In genomic region chrX:12701625-12702024, GRCh38 we compare ENCODE assay signal across 9 cellular contexts.
DNase-seq lines count a peak whose midpoint lies in the region; ATAC-seq and TF ChIP-seq lines count a peak whose summit lies in the region.
"Had no signal": no experiment of that assay in that cellular context is flagged by ENCODE, and none has a peak within 500 bp of the region (broad histone marks: within the 10 kb centered on the region; RNA-seq: fewer than 3 reads in every experiment).

No MANE protein-coding gene starts in this region.

- no peak overlapping the region for H2AFZ ChIP-seq in mesenchymal stem cell (ENCODE audit: low read depth, low read length)

- H3K14ac ChIP-seq in mesenchymal stem cell (ENCODE audit: low read length in 2 of 2) = no peak overlapping the region

- H3K27me3 ChIP-seq in mesenchymal stem cell (ENCODE audit: control insufficient read depth in 1 of 2, insufficient read depth in 1 of 2, low read length in 2 of 2) = no peaks in the 10 kb centered on the region
- H3K27me3 ChIP-seq: neutrophil had no signal

- no peak overlapping the region for H3K4ac ChIP-seq in mesenchymal stem cell (ENCODE audit: low read depth in 1 of 2, low read length in 2 of 2)

- no peak overlapping the region for H3K9ac ChIP-seq in mesenchymal stem cell (ENCODE audit: low read length)

- no peaks in the 10 kb centered on the region for H3K4me1 ChIP-seq in mesenchymal stem cell (ENCODE audit: control insufficient read depth, insufficient read depth, low read depth, low read length)

- ATAC-seq in GM21526 (IDR thresholded peaks at IDR 0.05; ENCODE audit: low FRiP score, unreplicated experiment) = peak; percentile 79

- H3K27ac ChIP-seq in mesenchymal stem cell (ENCODE audit: low read length, poor library complexity, severe bottlenecking) = no peak overlapping the region
- H3K27ac ChIP-seq: neutrophil had no signal

- no peak overlapping the region for H4K91ac ChIP-seq in mesenchymal stem cell (ENCODE audit: low read length)

- no peak overlapping the region for H3K4me3 ChIP-seq in mesenchymal stem cell (ENCODE audit: insufficient read depth in 1 of 2, low read depth in 1 of 2, low read length in 2 of 2)

- H3K36me3 ChIP-seq in mesenchymal stem cell (ENCODE audit: control insufficient read depth in 1 of 2, insufficient read depth in 2 of 2, low read depth in 1 of 2, low read length in 2 of 2) = no peaks in the 10 kb centered on the region
- H3K36me3 ChIP-seq: neutrophil had no signal

- no peak overlapping the region for H2BK5ac ChIP-seq in mesenchymal stem cell (ENCODE audit: low read depth, low read length, poor library complexity, severe bottlenecking)

- no peaks in the 10 kb centered on the region for H3K9me3 Mint-ChIP-seq in type B pancreatic cell

- no peak overlapping the region for H3K27ac Mint-ChIP-seq in type B pancreatic cell

- no peaks in the 10 kb centered on the region for H3K36me3 Mint-ChIP-seq in type B pancreatic cell

- DNase-seq in COR-L47 (lab: John Stamatoyannopoulos, UW) (peak; percentile 88), NCI-H1092 treated with DMSO at 0.1 percent for 48 hours (lab: John Stamatoyannopoulos, UW) (peak; percentile 87), SK-N-DZ (ENCODE audit: low spot score) (peak; percentile 47), dedifferentiated amniotic fluid mesenchymal stem cell (ENCODE audit: extremely low spot score) (peak; percentile 34), mesenchymal stem cell (peak; percentile 35), type B pancreatic cell (ENCODE audit: extremely low spot score, unreplicated experiment) (no peak)
- no peak for DNase-seq in effector CD4-positive, alpha-beta T cell

- H2AK5ac ChIP-seq in mesenchymal stem cell (ENCODE audit: low read length, severe bottlenecking) = no peak overlapping the region

- H3K79me1 ChIP-seq in mesenchymal stem cell (replicated peaks; ENCODE audit: low read length, poor library complexity, severe bottlenecking) = no peaks in the 10 kb centered on the region

- no peak overlapping the region for H3K18ac ChIP-seq in mesenchymal stem cell (ENCODE audit: low read depth in 1 of 2, low read length in 2 of 2)

- H2BK120ac ChIP-seq in mesenchymal stem cell (ENCODE audit: low read depth, low read length) = no peak overlapping the region

- H3K4me1 Mint-ChIP-seq in type B pancreatic cell (ENCODE audit: unreplicated experiment) = no peaks in the 10 kb centered on the region

- no peak overlapping the region for H3K4me3 Mint-ChIP-seq in type B pancreatic cell

- no peak overlapping the region for H3K4me2 ChIP-seq in mesenchymal stem cell (ENCODE audit: low read length, poor library complexity, severe bottlenecking)

- no peak overlapping the region for H4K8ac ChIP-seq in mesenchymal stem cell (ENCODE audit: low read length)

- peaks cover 4% of the 10 kb centered on the region for H3K27me3 Mint-ChIP-seq in type B pancreatic cell

- no peak overlapping the region for H2BK12ac ChIP-seq in mesenchymal stem cell (ENCODE audit: low read length in 2 of 2)

- no peak overlapping the region for H3K23ac ChIP-seq in mesenchymal stem cell (ENCODE audit: low read length in 2 of 2)

- 34% methylated on average over 15 of the region's 18 CpGs for WGBS in mesenchymal stem cell

- H2BK15ac ChIP-seq in mesenchymal stem cell (ENCODE audit: low read depth, poor library complexity, severe bottlenecking) = no peak overlapping the region

- TF ChIP-seq CTCF in type B pancreatic cell (conservative IDR thresholded peaks at IDR 0.05) = peak; percentile 71

- H3K9me3 ChIP-seq in mesenchymal stem cell (ENCODE audit: control insufficient read depth, low read length) = no peaks in the 10 kb centered on the region
- H3K9me3 ChIP-seq: neutrophil had no signal

Comparison
In these comparisons a context has a peak if more than half of its experiments do, and no peak if none do; other contexts are left out.
1. DNase-seq: peak in COR-L47 (single experiment), NCI-H1092 treated with DMSO at 0.1 percent for 48 hours (single experiment), SK-N-DZ (single experiment), dedifferentiated amniotic fluid mesenchymal stem cell (single experiment) and mesenchymal stem cell (single experiment); none in type B pancreatic cell (single experiment) and effector CD4-positive, alpha-beta T cell (single experiment).